Comparison of ENCODE assay signal across 8 cellular contexts in genomic region chr2:112053917-112054846, GRCh38. TPM values are rescaled to one million over a fixed set of nuclear protein-coding genes. Genes with fewer than 3 reads are reported as not detected.
A peak's percentile ranks its signal among the peaks of the same experiment; 100 is the strongest.
DNase-seq lines count a peak whose midpoint lies in the region; ATAC-seq and TF ChIP-seq lines count a peak whose summit lies in the region.

No MANE protein-coding gene starts in this region.

- no peak for TF ChIP-seq CTCF in AG10803 (conservative IDR thresholded peaks at IDR 0.05; ENCODE audit: low read length)

- H3K4me3 ChIP-seq in AG10803 (ENCODE audit: low read length), result peak overlapping the region; percentile 90

- TF ChIP-seq POLR2A in GM19099 (IDR thresholded peaks at IDR 0.05; ENCODE audit: extremely low read depth, insufficient read length, low read depth), result peak; percentile 45

- DNase-seq in AG10803 (ENCODE audit: low read depth) (peak; percentile 96), NCI-H460 (ENCODE audit: extremely low read depth, low read depth) (peak; percentile 90), cerebellum (ENCODE audit: low spot score) (peak; percentile 91), kidney tubule cell (ENCODE audit: low spot score) (peak; percentile 96)
- peak; percentile 94 for DNase-seq in activated CD4-positive, alpha-beta T cell treated with anti-CD3 and anti-CD28 coated beads for 1 hour
- DNase-seq in stimulated activated CD4-positive, alpha-beta T cell treated with anti-CD3 and anti-CD28 coated beads, Interleukin-15, amount 100 ng/mL, for 48 hours (ENCODE audit: low read depth in 2 of 2), result peak; percentile 94 to 97

- peak; percentile 62 for ATAC-seq in HG03378 (IDR thresholded peaks at IDR 0.05; ENCODE audit: unreplicated experiment)

RNA-seq across cellular contexts. Expression of gene TMEM87B, which starts 0.9 kb away (rescaled TPM):
- 16.1 and 17.6 TPM in 2 replicates for total RNA-seq in NCI-H460 (2014; rRNA removed; shearing (Covaris generic))
- polyA plus RNA-seq in NCI-H460 (2014; cell fraction: nucleus; rRNA removed), result 17.0 and 28.5 TPM in 2 replicates
- 11.5 TPM for total RNA-seq in cerebellum

Comparison
In these comparisons a context has a peak if more than half of its experiments do, and no peak if none do; other contexts are left out.
1. Peak in every context shown above with its lines: DNase-seq, ATAC-seq and H3K4me3 ChIP-seq.